Comparison of ENCODE assay signal across 1 cellular context in genomic region chr19:41959056-41960053, GRCh38.
TF ChIP-seq lines count a peak whose summit lies in the region.

Gene RABAC1 (minus strand): TSS chr19:41959321. CDS start chr19:41959292, 29 bp downstream.

TF ChIP-seq in HepG2, 621 proteins besides CTCF, POLR2A, EP300 and RAD21 (continued from another document and continues in another):
- TF ChIP-seq ZNF574 (CRISPR knock-in tag; IDR thresholded peaks at IDR 0.05) (peak; percentile 97), TRIM24 (CRISPR knock-in tag; IDR thresholded peaks at IDR 0.05) (no peak), NFYB (CRISPR knock-in tag; IDR thresholded peaks at IDR 0.05) (peak; percentile 62), SAFB2 (CRISPR knock-in tag; IDR thresholded peaks at IDR 0.05; ENCODE audit: borderline replicate concordance, low read depth) (no peak), ZNF839 (CRISPR knock-in tag; IDR thresholded peaks at IDR 0.05; ENCODE audit: borderline replicate concordance) (no peak), ZNF775 (CRISPR knock-in tag; IDR thresholded peaks at IDR 0.05; ENCODE audit: borderline replicate concordance) (no peak), TBX3 (IDR thresholded peaks at IDR 0.05; ENCODE audit: borderline replicate concordance) (no peak), ZFP41 (CRISPR knock-in tag; IDR thresholded peaks at IDR 0.05; ENCODE audit: borderline replicate concordance) (no peak; the same call in 1 of the 2 replicates), CC2D1A (CRISPR knock-in tag; IDR thresholded peaks at IDR 0.05) (no peak), ZBTB34 (CRISPR knock-in tag; IDR thresholded peaks at IDR 0.05) (no peak; the same call in 1 of the 2 replicates), ZFP36L1 (CRISPR knock-in tag; IDR thresholded peaks at IDR 0.05) (no peak), SUZ12 (IDR thresholded peaks at IDR 0.05; ENCODE audit: low read depth, low read length) (peak; percentile 80), MXD3 (CRISPR knock-in tag; IDR thresholded peaks at IDR 0.05) (no peak), AHDC1 (CRISPR knock-in tag; IDR thresholded peaks at IDR 0.05; ENCODE audit: borderline replicate concordance) (no peak), EZH2 (conservative IDR thresholded peaks at IDR 0.05; ENCODE audit: low read depth, low read length) (no peak), ZNF777 (CRISPR knock-in tag; IDR thresholded peaks at IDR 0.05) (no peak), MTF1 (CRISPR knock-in tag; IDR thresholded peaks at IDR 0.05) (no peak), ZNF142 (CRISPR knock-in tag; IDR thresholded peaks at IDR 0.05) (no peak), TRIM22 (IDR thresholded peaks at IDR 0.05) (no peak), ZNF766 (CRISPR knock-in tag; IDR thresholded peaks at IDR 0.05; ENCODE audit: borderline replicate concordance) (no peak), THAP7 (CRISPR knock-in tag; IDR thresholded peaks at IDR 0.05) (peak; percentile 37; the same call in 1 of the 2 replicates), ZNF136 (CRISPR knock-in tag; IDR thresholded peaks at IDR 0.05; ENCODE audit: low read depth) (no peak), MIXL1 (CRISPR knock-in tag; IDR thresholded peaks at IDR 0.05) (no peak), HNF4G (IDR thresholded peaks at IDR 0.05; ENCODE audit: borderline replicate concordance, low read depth, low read length) (no peak), HNF4G (CRISPR knock-in tag; IDR thresholded peaks at IDR 0.05; ENCODE audit: borderline replicate concordance, low read depth) (no peak), ZNF792 (CRISPR knock-in tag; IDR thresholded peaks at IDR 0.05) (no peak), ZNF33B (CRISPR knock-in tag; IDR thresholded peaks at IDR 0.05) (no peak), FIP1L1 (IDR thresholded peaks at IDR 0.05; ENCODE audit: borderline replicate concordance, insufficient read depth, low read depth, low read length) (no peak), SMARCC2 (IDR thresholded peaks at IDR 0.05) (no peak), ZNF687 (CRISPR knock-in tag; IDR thresholded peaks at IDR 0.05) (peak; percentile 43; the same call in 1 of the 2 replicates), JUND (CRISPR knock-in tag; IDR thresholded peaks at IDR 0.05) (peak; percentile 13; the same call in 1 of the 2 replicates), SAP130 (CRISPR knock-in tag; IDR thresholded peaks at IDR 0.05; ENCODE audit: low read depth) (peak; percentile 17; the same call in 1 of the 2 replicates), BHLHE40 (IDR thresholded peaks at IDR 0.05; ENCODE audit: low read length) (peak; percentile 58; the same call in 1 of the 2 replicates), ISX (CRISPR knock-in tag; conservative IDR thresholded peaks at IDR 0.05) (no peak), YEATS2 (CRISPR knock-in tag; IDR thresholded peaks at IDR 0.05; ENCODE audit: borderline replicate concordance) (peak; percentile 64; the same call in 1 of the 2 replicates), PHF21A (CRISPR knock-in tag; IDR thresholded peaks at IDR 0.05) (no peak; the same call in 1 of the 2 replicates), ZNF782 (CRISPR knock-in tag; IDR thresholded peaks at IDR 0.05; ENCODE audit: borderline replicate concordance) (no peak), ZNF256 (CRISPR knock-in tag; conservative IDR thresholded peaks at IDR 0.05) (no peak)
